Comparison of ENCODE assay signal across 25 cellular contexts in the genomic region with DNA sequence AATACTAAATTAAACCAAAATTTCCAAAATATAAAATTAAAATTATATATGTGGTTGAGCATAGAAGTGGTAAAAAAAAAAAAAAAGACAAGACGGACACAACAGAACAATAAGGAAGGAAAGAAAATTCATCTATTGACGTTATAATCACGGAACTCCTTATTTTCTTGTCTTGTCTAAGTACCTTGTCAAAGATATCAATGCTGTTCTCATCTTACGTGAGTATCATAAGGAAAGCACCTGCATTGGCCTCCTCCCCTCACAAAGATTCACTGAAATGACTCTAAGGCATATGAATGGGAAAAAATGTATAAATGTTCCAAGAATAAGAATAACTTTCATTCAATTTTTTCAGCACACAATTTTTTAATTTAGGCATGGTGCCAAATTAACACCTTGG.
"Had no signal": no experiment of that assay in that cellular context is flagged by ENCODE, and none has a peak within 500 bp of the region (broad histone marks: within the 10 kb centered on the region; RNA-seq: fewer than 3 reads in every experiment).

No MANE protein-coding gene starts in this region.

- H3K36me3 ChIP-seq: neural progenitor cell, ovary, right lobe of liver, sigmoid colon, stomach, thoracic aorta, thyroid gland, tibial nerve, upper lobe of left lung, vagina had no signal

- H3K79me2 ChIP-seq: parathyroid adenoma had no signal

- H3K4me2 ChIP-seq: neural progenitor cell had no signal

- H3K4me1 ChIP-seq: neural progenitor cell, parathyroid adenoma, psoas muscle, right lobe of liver, stomach, thyroid gland, tibial nerve, upper lobe of left lung, vagina had no signal

- H3K27ac ChIP-seq: neural progenitor cell, ovary, parathyroid adenoma, psoas muscle, right lobe of liver, sigmoid colon, stomach, thoracic aorta, thyroid gland, tibial nerve, upper lobe of left lung, vagina had no signal

- H3K27me3 ChIP-seq: neural progenitor cell, ovary, right lobe of liver, sigmoid colon, stomach, thyroid gland, tibial nerve, upper lobe of left lung, vagina had no signal

- H3K9ac ChIP-seq: neural progenitor cell, parathyroid adenoma had no signal

- H2AFZ ChIP-seq: neural progenitor cell, parathyroid adenoma had no signal

- H3K4me3 ChIP-seq: neural progenitor cell, ovary, psoas muscle, right lobe of liver, sigmoid colon, stomach, thoracic aorta, thyroid gland, tibial nerve, upper lobe of left lung, vagina had no signal

- H3K9me3 ChIP-seq: ovary, psoas muscle, right lobe of liver, sigmoid colon, stomach, thoracic aorta, thyroid gland, tibial nerve, upper lobe of left lung, vagina had no signal

- DNase-seq: naive thymus-derived CD8-positive, alpha-beta T cell; nephron progenitor cell; occipital lobe; ovary; posterior cingulate gyrus; psoas muscle; right cardiac atrium; right lobe of liver; sigmoid colon; small intestine; stimulated activated CD4-positive, alpha-beta T cell treated with anti-CD3 and anti-CD28 coated beads, Interleukin-15, amount 100 ng/mL, for 24 hours; stimulated activated CD4-positive, alpha-beta T cell treated with anti-CD3 and anti-CD28 coated beads, Interleukin-2, amount 100 ng/mL, for 24 hours; stimulated activated CD4-positive, alpha-beta T cell treated with anti-CD3 and anti-CD28 coated beads, Interleukin-2, amount 100 ng/mL, for 48 hours; stimulated activated CD4-positive, alpha-beta T cell treated with anti-CD3 and anti-CD28 coated beads, Interleukin-4, amount 100 ng/mL, for 24 hours; stimulated activated naive B cell treated with anti-CD40 and anti-IgM and Interleukin-4, amounts not matched to agents 10 μg/mL and 1 μg/mL and 100 μg/mL, for 72 hours; stimulated activated naive CD4-positive, alpha-beta T cell treated with Interleukin-2 at 50 U/mL for 16 hours; stomach; thyroid gland; trophoblast cell; upper lobe of left lung had no signal
